In the genomic region with DNA sequence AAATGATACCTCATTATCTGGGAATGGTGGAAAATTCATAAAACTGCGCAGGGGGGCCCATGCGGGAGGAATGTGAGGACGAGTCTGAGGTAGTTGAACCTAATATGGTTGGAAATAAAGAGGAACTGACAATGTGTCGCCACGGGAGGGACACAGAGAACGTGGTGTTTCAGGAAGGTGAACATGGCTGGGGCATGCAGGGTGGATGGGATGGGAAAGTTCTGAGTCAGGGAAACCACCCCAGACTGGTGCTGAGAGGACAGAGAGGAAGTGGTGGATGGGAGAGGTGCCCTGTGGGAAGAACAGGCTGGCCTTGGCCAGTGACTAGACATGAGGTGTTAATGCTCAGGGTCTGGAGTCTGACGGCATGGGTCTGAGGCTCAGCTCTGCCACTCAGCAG, we compare ENCODE assay signal across 15 cellular contexts.
DNase-seq lines count a peak whose midpoint lies in the region; ATAC-seq and TF ChIP-seq lines count a peak whose summit lies in the region.
"Had no signal": no experiment of that assay in that cellular context is flagged by ENCODE, and none has a peak within 500 bp of the region (broad histone marks: within the 10 kb centered on the region; RNA-seq: fewer than 3 reads in every experiment).

No MANE protein-coding gene starts in this region.

- no peaks in the 10 kb centered on the region for H3K79me2 ChIP-seq in neural progenitor cell (ENCODE audit: low read depth)

- no peak overlapping the region for H3K4me3 ChIP-seq in NB4 (ENCODE audit: low read depth, low read length)
- no peak overlapping the region for H3K4me3 ChIP-seq in choroid plexus epithelial cell (ENCODE audit: low read depth, low read length)
- H3K4me3 ChIP-seq in naive thymus-derived CD4-positive, alpha-beta T cell (ENCODE audit: low read length): no peak overlapping the region
- no peak overlapping the region for H3K4me3 ChIP-seq in neural progenitor cell
- H3K4me3 ChIP-seq: body of pancreas had no signal

- H3K27me3 ChIP-seq in naive thymus-derived CD4-positive, alpha-beta T cell (ENCODE audit: control insufficient read depth in 2 of 2, insufficient read depth in 2 of 2, low read length in 2 of 2): no peaks in the 10 kb centered on the region
- no peaks in the 10 kb centered on the region for H3K27me3 ChIP-seq in neural progenitor cell
- H3K27me3 ChIP-seq: body of pancreas had no signal

- no peak overlapping the region for H3K9ac ChIP-seq in neural progenitor cell

- no peaks in the 10 kb centered on the region for H3K9me3 ChIP-seq in naive thymus-derived CD4-positive, alpha-beta T cell (ENCODE audit: control insufficient read depth in 2 of 3, low read length in 3 of 3)
- H3K9me3 ChIP-seq in neural progenitor cell (ENCODE audit: low read depth): no peaks in the 10 kb centered on the region
- H3K9me3 ChIP-seq: body of pancreas had no signal

- no peak overlapping the region for H3K27ac ChIP-seq in naive thymus-derived CD4-positive, alpha-beta T cell (ENCODE audit: low read depth, low read length)
- H3K27ac ChIP-seq in neural progenitor cell: no peak overlapping the region
- H3K27ac ChIP-seq: body of pancreas had no signal

- no peak overlapping the region for H3K27ac Mint-ChIP-seq in naive thymus-derived CD4-positive, alpha-beta T cell
- no peak overlapping the region for H3K27ac Mint-ChIP-seq in neural progenitor cell
- H3K27ac Mint-ChIP-seq: CD8-positive, alpha-beta T cell; natural killer cell treated with Interleukin-12 subunit alpha and Interleukin-12 subunit beta and Interleukin-15 and Interleukin-18, amount 100 ng/mL, for 72 hours had no signal

- POLR2A ChIA-PET in naive thymus-derived CD4-positive, alpha-beta T cell (lab: Charles Lee): no interaction called here

- H3K9me3 Mint-ChIP-seq in naive thymus-derived CD4-positive, alpha-beta T cell: peaks cover 0 to 15% (median 6%) of the 10 kb centered on the region in 11 donors
- no peaks in the 10 kb centered on the region for H3K9me3 Mint-ChIP-seq in neural progenitor cell
- H3K9me3 Mint-ChIP-seq: CD8-positive, alpha-beta T cell had no signal

- H2AFZ ChIP-seq in neural progenitor cell (replicated peaks): no peak overlapping the region

- H3K36me3 Mint-ChIP-seq in naive thymus-derived CD4-positive, alpha-beta T cell: no peaks in the 10 kb centered on the region
- no peaks in the 10 kb centered on the region for H3K36me3 Mint-ChIP-seq in neural progenitor cell
- H3K36me3 Mint-ChIP-seq: CD8-positive, alpha-beta T cell; natural killer cell treated with Interleukin-12 subunit alpha and Interleukin-12 subunit beta and Interleukin-15 and Interleukin-18, amount 100 ng/mL, for 72 hours had no signal

- H3K27me3 Mint-ChIP-seq in naive thymus-derived CD4-positive, alpha-beta T cell: peaks cover 0 to 34% (median 12%) of the 10 kb centered on the region in 5 donors
- peaks cover 4% of the 10 kb centered on the region for H3K27me3 Mint-ChIP-seq in neural progenitor cell (ENCODE audit: insufficient read depth, low read depth)

- peaks cover 0 to 5% (median 0%) of the 10 kb centered on the region in 7 donors for H3K4me1 Mint-ChIP-seq in naive thymus-derived CD4-positive, alpha-beta T cell
- H3K4me1 Mint-ChIP-seq in neural progenitor cell: peaks cover 5% of the 10 kb centered on the region

- no peaks in the 10 kb centered on the region for H3K4me1 ChIP-seq in naive thymus-derived CD4-positive, alpha-beta T cell (ENCODE audit: control insufficient read depth in 2 of 2, insufficient read depth in 2 of 2, low read length in 2 of 2)
- no peaks in the 10 kb centered on the region for H3K4me1 ChIP-seq in neural progenitor cell
- H3K4me1 ChIP-seq: body of pancreas had no signal

- TF ChIP-seq POLR2A in NB4 (IDR thresholded peaks at IDR 0.05; ENCODE audit: extremely low read depth, insufficient read length) (no peak), GM18505 (IDR thresholded peaks at IDR 0.05; ENCODE audit: borderline replicate concordance, extremely low read depth, insufficient read depth, insufficient read length) (no peak)

- TF ChIP-seq CTCF in NB4 (IDR thresholded peaks at IDR 0.05; ENCODE audit: low read depth, low read length) (no peak), choroid plexus epithelial cell (conservative IDR thresholded peaks at IDR 0.05; ENCODE audit: low read depth, low read length) (no peak), neural progenitor cell (IDR thresholded peaks at IDR 0.05) (no peak)

- DNase-seq in ELR (ENCODE audit: low read depth) (peak; percentile 94), NB4 (ENCODE audit: low read depth) (peak; percentile 13), choroid plexus epithelial cell (ENCODE audit: low read depth) (peak; percentile 56), neural progenitor cell (ENCODE audit: low spot score) (no peak)
- DNase-seq in naive thymus-derived CD4-positive, alpha-beta T cell: no peak
- DNase-seq in stimulated activated CD4-positive, alpha-beta T cell treated with anti-CD3 and anti-CD28 coated beads, Interleukin-4, amount 100 ng/mL, for 1 hour: no peak
- DNase-seq: CD8-positive, alpha-beta T cell; GOT3; KBM-7; SIG-M5 had no signal

- ATAC-seq in naive thymus-derived CD4-positive, alpha-beta T cell: peak; percentile 80
- no peak for ATAC-seq in HG03565 (IDR thresholded peaks at IDR 0.05; ENCODE audit: unreplicated experiment)
- no peak for ATAC-seq in GM18505 (IDR thresholded peaks at IDR 0.05; ENCODE audit: unreplicated experiment)
- ATAC-seq: activated CD4-positive, CD25-positive, alpha-beta regulatory T cell treated with anti-CD3 and anti-CD28 coated beads, Interleukin-2, amount 50 U/mL, for 24 hours; body of pancreas; CD8-positive, alpha-beta T cell; natural killer cell treated with Interleukin-12 subunit alpha and Interleukin-12 subunit beta and Interleukin-15 and Interleukin-18, amount 100 ng/mL, for 72 hours had no signal

- CTCF ChIA-PET in naive thymus-derived CD4-positive, alpha-beta T cell (lab: Charles Lee): no interaction called here

- no peaks in the 10 kb centered on the region for H4K20me1 ChIP-seq in neural progenitor cell (ENCODE audit: low read depth)

- no peak overlapping the region for H3K4me2 ChIP-seq in neural progenitor cell

- no peaks in the 10 kb centered on the region for H3K36me3 ChIP-seq in naive thymus-derived CD4-positive, alpha-beta T cell (ENCODE audit: control insufficient read depth in 2 of 3, insufficient read depth in 3 of 3, low read length in 3 of 3)
- no peaks in the 10 kb centered on the region for H3K36me3 ChIP-seq in neural progenitor cell

- H3F3A ChIP-seq in neural progenitor cell (ENCODE audit: low read depth): no peaks in the 10 kb centered on the region

- H3K4me3 Mint-ChIP-seq in naive thymus-derived CD4-positive, alpha-beta T cell: no peak overlapping the region
- no peak overlapping the region for H3K4me3 Mint-ChIP-seq in neural progenitor cell
- H3K4me3 Mint-ChIP-seq: CD8-positive, alpha-beta T cell; natural killer cell treated with Interleukin-12 subunit alpha and Interleukin-12 subunit beta and Interleukin-15 and Interleukin-18, amount 100 ng/mL, for 72 hours had no signal

- intact Hi-C loops in naive thymus-derived CD4-positive, alpha-beta T cell (cut with micrococcal nuclease): no loop called here

Comparison
In these comparisons a context has a peak if more than half of its experiments do, and no peak if none do; other contexts are left out.
1. DNase-seq: peak in ELR (single experiment), NB4 (single experiment) and choroid plexus epithelial cell (single experiment); none in naive thymus-derived CD4-positive, alpha-beta T cell (0 of 9), neural progenitor cell (single experiment) and stimulated activated CD4-positive, alpha-beta T cell treated with anti-CD3 and anti-CD28 coated beads, Interleukin-4, amount 100 ng/mL, for 1 hour (single experiment).